27 cellular contexts compared by ENCODE assay signal in the genomic region with DNA sequence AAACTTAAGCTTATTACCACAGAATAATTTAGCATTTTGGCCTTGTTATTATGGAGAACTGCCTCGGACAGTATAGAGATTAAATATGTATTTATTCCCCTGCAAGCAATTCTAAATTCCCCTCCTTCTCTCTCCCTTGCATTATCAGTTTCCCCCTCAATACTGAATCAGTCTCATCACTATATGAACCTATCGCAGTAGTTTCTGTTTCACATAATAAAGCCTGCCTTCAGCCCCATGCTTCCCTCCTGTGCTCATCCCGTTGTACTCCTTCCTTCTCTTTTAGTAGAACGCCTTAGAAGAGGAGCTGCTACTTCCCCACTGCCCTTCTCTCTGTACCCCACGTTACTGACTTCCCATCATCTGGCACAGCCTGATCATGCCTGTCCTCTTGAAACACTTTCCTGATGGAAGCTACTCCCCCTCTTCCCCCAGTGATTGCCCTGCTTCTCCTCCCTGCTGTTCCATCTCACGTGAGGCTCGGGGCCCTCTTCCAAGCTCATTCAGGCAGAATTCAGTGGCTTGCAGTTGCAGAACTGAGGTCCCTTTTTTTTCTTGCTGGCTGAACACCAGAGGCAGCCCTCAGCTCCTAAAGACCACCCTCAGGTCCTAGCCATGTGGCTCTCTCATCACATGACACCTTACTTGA.
A peak's percentile ranks its signal among the peaks of the same experiment; 100 is the strongest.
DNase-seq lines count a peak whose midpoint lies in the region; ATAC-seq, FAIRE-seq and TF ChIP-seq lines count a peak whose summit lies in the region.
"Had no signal": no experiment of that assay in that cellular context is flagged by ENCODE, and none has a peak within 500 bp of the region (broad histone marks: within the 10 kb centered on the region; RNA-seq: fewer than 3 reads in every experiment).

No MANE protein-coding gene starts in this region.

- no peak overlapping the region for H2AK5ac ChIP-seq in H9 (ENCODE audit: insufficient read length, low read length)

- H3K4me1 ChIP-seq in H9 (ENCODE audit: insufficient read depth, low read length) (no peaks in the 10 kb centered on the region), small intestine (ENCODE audit: control insufficient read depth in 2 of 2, insufficient read depth in 1 of 2, low read depth in 1 of 2, low read length in 1 of 2) (no peaks in the 10 kb centered on the region)

- peak overlapping the region in 2 of 3 experiments; percentile 2 to 13; a peak in 2 of 7 replicates for H3K27ac Mint-ChIP-seq in H9
- H3K27ac Mint-ChIP-seq in WTC11, result no peak overlapping the region
- H3K27ac Mint-ChIP-seq in mesothelial cell of epicardium, result peak overlapping the region; percentile 17
- no peak overlapping the region for H3K27ac Mint-ChIP-seq in activated CD8-positive, alpha-beta T cell treated with anti-CD3 and anti-CD28 coated beads for 36 hours
- H3K27ac Mint-ChIP-seq: activated CD4-positive, alpha-beta T cell treated with anti-CD3 and anti-CD28 coated beads for 36 hours; activated naive CD8-positive, alpha-beta T cell treated with anti-CD3 and anti-CD28 coated beads for 36 hours; memory B cell; stimulated activated naive B cell treated with anti-CD40 and anti-IgM and Interleukin-4, amounts not matched to agents 10 μg/mL and 1 μg/mL and 100 μg/mL, for 72 hours; T-helper 2 cell treated with Interferon-gamma antibody and Interleukin-4, amounts not matched to agents 5 μg/mL and 100 μg/mL, for 36 hours had no signal

- no CpG with 5 or more reads among the region's 7 CpGs for WGBS in H9 (ENCODE audit: extremely low coverage, insufficient read length, low lambda C conversion rate)
- WGBS in small intestine, 3 donors, result 71 to 81% (median 77%) methylated on average over 6 to 7 of the region's 7 CpGs

- POLR2A ChIA-PET in WTC11 (lab: Charles Lee), result no interaction called here
- POLR2A ChIA-PET in activated CD8-positive, alpha-beta T cell treated with anti-CD3 and anti-CD28 coated beads for 36 hours (lab: Charles Lee), result no interaction called here

- H3K36me3 ChIP-seq in small intestine (ENCODE audit: control insufficient read depth in 2 of 2, insufficient read depth in 2 of 2, low read length in 2 of 2), result no peaks in the 10 kb centered on the region
- H3K36me3 ChIP-seq: BLaER1, cardiac muscle cell, pancreas had no signal

- H3K27me3 Mint-ChIP-seq in H9 (ENCODE audit: low read depth), result no peaks in the 10 kb centered on the region
- H3K27me3 Mint-ChIP-seq in WTC11 (ENCODE audit: low read depth), result no peaks in the 10 kb centered on the region
- H3K27me3 Mint-ChIP-seq in mesothelial cell of epicardium (ENCODE audit: low read depth), result no peaks in the 10 kb centered on the region
- H3K27me3 Mint-ChIP-seq in activated CD8-positive, alpha-beta T cell treated with anti-CD3 and anti-CD28 coated beads for 36 hours, result peaks cover 2% of the 10 kb centered on the region
- H3K27me3 Mint-ChIP-seq: activated CD4-positive, alpha-beta T cell treated with anti-CD3 and anti-CD28 coated beads for 36 hours; activated naive CD8-positive, alpha-beta T cell treated with anti-CD3 and anti-CD28 coated beads for 36 hours; memory B cell; stimulated activated naive B cell treated with anti-CD40 and anti-IgM and Interleukin-4, amounts not matched to agents 10 μg/mL and 1 μg/mL and 100 μg/mL, for 72 hours had no signal

- H3K79me1 ChIP-seq in H9 (ENCODE audit: insufficient read depth, low read depth, low read length, poor library complexity, severe bottlenecking), result no peaks in the 10 kb centered on the region

- H3K18ac ChIP-seq in H9 (ENCODE audit: insufficient read length, low read depth, low read length), result no peak overlapping the region

- H3K23me2 ChIP-seq in H9 (ENCODE audit: insufficient read length, low read depth, low read length, poor library complexity, severe bottlenecking), result no peaks in the 10 kb centered on the region

- DNase-seq in H9, result no peak
- no peak for DNase-seq in WTC11 (ENCODE audit: low spot score)
- no peak for DNase-seq in mesothelial cell of epicardium (ENCODE audit: low spot score in 2 of 2, unreplicated experiment in 2 of 2)
- DNase-seq in NCI-H146 (lab: John Stamatoyannopoulos, UW), result no peak
- no peak for DNase-seq in activated CD8-positive, alpha-beta T cell treated with anti-CD3 and anti-CD28 coated beads for 36 hours
- no peak for DNase-seq in small intestine
- DNase-seq: activated CD4-positive, alpha-beta T cell treated with anti-CD3 and anti-CD28 coated beads for 36 hours; activated CD8-positive, alpha-beta memory T cell treated with anti-CD3 and anti-CD28 coated beads for 24 hours; activated effector memory CD4-positive, alpha-beta T cell treated with anti-CD3 and anti-CD28 coated beads, Interleukin-2, amount 50 U/mL, for 16 hours; activated naive CD8-positive, alpha-beta T cell treated with anti-CD3 and anti-CD28 coated beads for 36 hours; KG1; pancreas; retina; stimulated activated naive B cell treated with anti-CD40 and anti-IgM and Interleukin-4, amounts not matched to agents 10 μg/mL and 1 μg/mL and 100 μg/mL, for 72 hours had no signal

- H3K4me3 Mint-ChIP-seq in H9, result no peak overlapping the region; a peak in 1 of 5 replicates
- H3K4me3 Mint-ChIP-seq in WTC11, result no peak overlapping the region
- no peak overlapping the region for H3K4me3 Mint-ChIP-seq in mesothelial cell of epicardium
- H3K4me3 Mint-ChIP-seq in activated CD8-positive, alpha-beta T cell treated with anti-CD3 and anti-CD28 coated beads for 36 hours, result no peak overlapping the region
- H3K4me3 Mint-ChIP-seq: activated CD4-positive, alpha-beta T cell treated with anti-CD3 and anti-CD28 coated beads for 36 hours; activated naive CD8-positive, alpha-beta T cell treated with anti-CD3 and anti-CD28 coated beads for 36 hours; memory B cell; neural crest cell; stimulated activated naive B cell treated with anti-CD40 and anti-IgM and Interleukin-4, amounts not matched to agents 10 μg/mL and 1 μg/mL and 100 μg/mL, for 72 hours; T-helper 2 cell treated with Interferon-gamma antibody and Interleukin-4, amounts not matched to agents 5 μg/mL and 100 μg/mL, for 36 hours had no signal

- H2BK20ac ChIP-seq in H9 (ENCODE audit: low read depth, low read length, poor library complexity, severe bottlenecking), result no peak overlapping the region

- H3K4me1 Mint-ChIP-seq in H9, result peaks cover 14 to 21% of the 10 kb centered on the region in 2 experiments
- H3K4me1 Mint-ChIP-seq in WTC11, result peaks cover 20% of the 10 kb centered on the region
- H3K4me1 Mint-ChIP-seq in mesothelial cell of epicardium, result peaks cover 24% of the 10 kb centered on the region
- no peaks in the 10 kb centered on the region for H3K4me1 Mint-ChIP-seq in activated CD8-positive, alpha-beta T cell treated with anti-CD3 and anti-CD28 coated beads for 36 hours (ENCODE audit: low read depth)
- H3K4me1 Mint-ChIP-seq: activated CD4-positive, alpha-beta T cell treated with anti-CD3 and anti-CD28 coated beads for 36 hours; activated naive CD8-positive, alpha-beta T cell treated with anti-CD3 and anti-CD28 coated beads for 36 hours had no signal

- H3K9me3 ChIP-seq in H9 (ENCODE audit: control insufficient read depth, low read depth, low read length) (no peaks in the 10 kb centered on the region), small intestine (ENCODE audit: control insufficient read depth, low read depth) (no peaks in the 10 kb centered on the region)
- H3K9me3 ChIP-seq: BLaER1, pancreas had no signal

- intact Hi-C loops in activated CD8-positive, alpha-beta T cell treated with anti-CD3 and anti-CD28 coated beads for 36 hours (cut with micrococcal nuclease), result no loop called here

- peaks cover 0 to 4% (median 2%) of the 10 kb centered on the region in 3 experiments; a peak in 1 of 7 replicates for H3K36me3 Mint-ChIP-seq in H9 (ENCODE audit: insufficient read depth in 1 of 3, low read depth in 3 of 3)
- no peaks in the 10 kb centered on the region for H3K36me3 Mint-ChIP-seq in WTC11
- H3K36me3 Mint-ChIP-seq in mesothelial cell of epicardium, result peaks cover 22% of the 10 kb centered on the region
- H3K36me3 Mint-ChIP-seq in activated CD8-positive, alpha-beta T cell treated with anti-CD3 and anti-CD28 coated beads for 36 hours (ENCODE audit: low read depth), result no peaks in the 10 kb centered on the region

- H3K4me3 ChIP-seq in small intestine (ENCODE audit: low read depth in 1 of 2, low read length in 2 of 2), result no peak overlapping the region
- H3K4me3 ChIP-seq: BLaER1, cardiac muscle cell, pancreas, skin epidermis had no signal

- FAIRE-seq in small intestine (lab: Jason Lieb, UNC), result no peak
- FAIRE-seq: colon, islet of Langerhans, pancreas had no signal

- no peak overlapping the region for H3K14ac ChIP-seq in H9 (ENCODE audit: insufficient read depth, low read length)

- no peak overlapping the region for H2BK120ac ChIP-seq in H9 (ENCODE audit: low read depth, low read length, poor library complexity, severe bottlenecking)

- no peaks in the 10 kb centered on the region for H4K20me1 ChIP-seq in H9 (ENCODE audit: control insufficient read depth, insufficient read depth, insufficient read length)
- H4K20me1 ChIP-seq: BLaER1 had no signal

- H3K27ac ChIP-seq in H9 (ENCODE audit: insufficient read length, low read depth, low read length) (no peak overlapping the region), small intestine (ENCODE audit: low read depth in 1 of 2, low read length in 1 of 2) (no peak overlapping the region)
- H3K27ac ChIP-seq: BLaER1, cardiac muscle cell, epithelial cell of prostate, pancreas, skin epidermis had no signal

- H3K27me3 ChIP-seq in H9 (ENCODE audit: insufficient read depth, low read length) (no peaks in the 10 kb centered on the region), small intestine (ENCODE audit: control insufficient read depth in 2 of 2, insufficient read depth in 2 of 2, low read length in 2 of 2) (no peaks in the 10 kb centered on the region)
- H3K27me3 ChIP-seq: BLaER1, cardiac muscle cell, pancreas had no signal

- H4K8ac ChIP-seq in H9 (replicated peaks; ENCODE audit: insufficient read length, low read depth, low read length), result no peak overlapping the region

- no peak overlapping the region for H4K5ac ChIP-seq in H9 (ENCODE audit: insufficient read length, low read depth, low read length)

- no peak overlapping the region for H2AFZ ChIP-seq in H9 (ENCODE audit: low read length)

- ATAC-seq in GM19438 (IDR thresholded peaks at IDR 0.05; ENCODE audit: low read depth, unreplicated experiment) (peak; percentile 67), WTC11 (peak; percentile 64), esophagus mucosa (no peak)
- ATAC-seq in activated CD8-positive, alpha-beta T cell treated with anti-CD3 and anti-CD28 coated beads for 36 hours, result no peak
- ATAC-seq: activated CD4-positive, alpha-beta T cell treated with anti-CD3 and anti-CD28 coated beads for 36 hours; left lobe of liver; Panc1; pancreas; stimulated activated naive B cell treated with anti-CD40 and anti-IgM and Interleukin-4, amounts not matched to agents 10 μg/mL and 1 μg/mL and 100 μg/mL, for 72 hours had no signal

- CTCF ChIA-PET in WTC11 (lab: Charles Lee), result no interaction called here
- CTCF ChIA-PET in activated CD8-positive, alpha-beta T cell treated with anti-CD3 and anti-CD28 coated beads for 36 hours (lab: Charles Lee), result no interaction called here

- no peak overlapping the region for H3K56ac ChIP-seq in H9 (ENCODE audit: insufficient read length, low read depth, low read length)

- H2BK5ac ChIP-seq in H9 (ENCODE audit: insufficient read length, low read length), result no peak overlapping the region

- H3K4ac ChIP-seq in H9 (ENCODE audit: low read depth, low read length), result no peak overlapping the region

- no peak overlapping the region for H3T11ph ChIP-seq in H9 (ENCODE audit: low read length)

- H3K79me2 ChIP-seq in H9 (ENCODE audit: insufficient read depth, low read length), result no peaks in the 10 kb centered on the region

- no peaks in the 10 kb centered on the region for H3K9me3 Mint-ChIP-seq in H9
- no peaks in the 10 kb centered on the region for H3K9me3 Mint-ChIP-seq in WTC11
- H3K9me3 Mint-ChIP-seq in mesothelial cell of epicardium, result peaks cover 8% of the 10 kb centered on the region
- H3K9me3 Mint-ChIP-seq in activated CD8-positive, alpha-beta T cell treated with anti-CD3 and anti-CD28 coated beads for 36 hours, result no peaks in the 10 kb centered on the region
- H3K9me3 Mint-ChIP-seq: activated naive CD8-positive, alpha-beta T cell treated with anti-CD3 and anti-CD28 coated beads for 36 hours; memory B cell; neural crest cell; stimulated activated naive B cell treated with anti-CD40 and anti-IgM and Interleukin-4, amounts not matched to agents 10 μg/mL and 1 μg/mL and 100 μg/mL, for 72 hours; T-helper 2 cell treated with Interferon-gamma antibody and Interleukin-4, amounts not matched to agents 5 μg/mL and 100 μg/mL, for 36 hours had no signal

- H3K23ac ChIP-seq in H9 (ENCODE audit: insufficient read length, low read depth, low read length), result no peak overlapping the region

- H4K91ac ChIP-seq in H9 (ENCODE audit: insufficient read length, low read depth, low read length), result no peak overlapping the region

- H3K4me2 ChIP-seq in H9 (ENCODE audit: insufficient read depth, insufficient read length, low read length), result no peak overlapping the region
- H3K4me2 ChIP-seq: BLaER1 had no signal

- H2BK15ac ChIP-seq in H9 (ENCODE audit: low read depth, low read length), result no peak overlapping the region

- no peak overlapping the region for H2BK12ac ChIP-seq in H9 (ENCODE audit: insufficient read length, low read depth, low read length)

- TF ChIP-seq CTCF in H9 (conservative IDR thresholded peaks at IDR 0.05), result no peak
- TF ChIP-seq CTCF in WTC11 (IDR thresholded peaks at IDR 0.05), result no peak
- no peak for TF ChIP-seq CTCF in mesothelial cell of epicardium (IDR thresholded peaks at IDR 0.05; ENCODE audit: unreplicated experiment)
- no peak for TF ChIP-seq CTCF in activated CD8-positive, alpha-beta T cell treated with anti-CD3 and anti-CD28 coated beads for 36 hours (IDR thresholded peaks at IDR 0.05)

- no peak overlapping the region for H3K9ac ChIP-seq in H9 (ENCODE audit: extremely low read depth, insufficient read length, low read length)
- H3K9ac ChIP-seq: BLaER1 had no signal

Comparison
In these comparisons a context has a peak if more than half of its experiments do, and no peak if none do; other contexts are left out.
1. ATAC-seq: peak in GM19438 (single experiment) and WTC11 (single experiment); none in activated CD8-positive, alpha-beta T cell treated with anti-CD3 and anti-CD28 coated beads for 36 hours (single experiment) and esophagus mucosa (single experiment).
2. H3K27ac Mint-ChIP-seq: peak in H9 (2 of 3) and mesothelial cell of epicardium (single experiment); none in WTC11 (single experiment) and activated CD8-positive, alpha-beta T cell treated with anti-CD3 and anti-CD28 coated beads for 36 hours (single experiment).